26 cellular contexts compared by ENCODE assay signal in genomic region chr12:109222062-109222461, GRCh38.
"Had no signal": no experiment of that assay in that cellular context is flagged by ENCODE, and none has a peak within 500 bp of the region (broad histone marks: within the 10 kb centered on the region; RNA-seq: fewer than 3 reads in every experiment).

No MANE protein-coding gene starts in this region.

- H2AFZ ChIP-seq: hepatocyte had no signal

- H3K4me1 ChIP-seq: foreskin keratinocyte, prostate gland, uterus had no signal

- H3K9me3 ChIP-seq: prostate gland, uterus had no signal

- H3K4me2 ChIP-seq: hepatocyte had no signal

- ATAC-seq: activated CD8-positive, alpha-beta T cell treated with anti-CD3 and anti-CD28 coated beads for 36 hours; activated T-cell treated with anti-CD3 and anti-CD28 coated beads, Interleukin-2, amount 50 U/mL, for 4 hours; activated T-helper 17 cell treated with anti-CD3 and anti-CD28 coated beads, Interleukin-2, amount 50 U/mL, for 72 hours; esophagus mucosa; foreskin keratinocyte; naive thymus-derived CD8-positive, alpha-beta T cell; T-helper 17 cell had no signal

- H3K4me3 ChIP-seq: hepatocyte, prostate gland, uterus had no signal

- H3K4me1 Mint-ChIP-seq: activated T-helper 17 cell treated with anti-CD3 and anti-CD28 coated beads, Interleukin-2, amount 50 U/mL, for 72 hours; endodermal cell; naive thymus-derived CD8-positive, alpha-beta T cell; T-helper 17 cell had no signal

- H3K27me3 ChIP-seq: brain microvascular endothelial cell, foreskin keratinocyte, hepatocyte, uterus had no signal

- H3K4me3 Mint-ChIP-seq: activated CD8-positive, alpha-beta T cell treated with anti-CD3 and anti-CD28 coated beads for 36 hours; activated T-cell treated with anti-CD3 and anti-CD28 coated beads, Interleukin-2, amount 50 U/mL, for 4 hours; activated T-helper 17 cell treated with anti-CD3 and anti-CD28 coated beads, Interleukin-2, amount 50 U/mL, for 72 hours; dendritic cell treated with granulocyte-macrophage colony-stimulating factor and Interleukin-4, amounts not matched to agents 40 ng/mL and 50 ng/mL, for 4 days; endodermal cell; T-helper 17 cell; type B pancreatic cell had no signal

- H3K27ac ChIP-seq: brain microvascular endothelial cell, foreskin keratinocyte, hepatocyte, prostate gland, uterus had no signal

- H3K9me3 Mint-ChIP-seq: activated CD8-positive, alpha-beta T cell treated with anti-CD3 and anti-CD28 coated beads for 36 hours; activated T-cell treated with anti-CD3 and anti-CD28 coated beads, Interleukin-2, amount 50 U/mL, for 4 hours; activated T-helper 17 cell treated with anti-CD3 and anti-CD28 coated beads, Interleukin-2, amount 50 U/mL, for 72 hours; dendritic cell treated with granulocyte-macrophage colony-stimulating factor and Interleukin-4, amounts not matched to agents 40 ng/mL and 50 ng/mL, for 4 days; endodermal cell; naive thymus-derived CD8-positive, alpha-beta T cell; type B pancreatic cell had no signal

- DNase-seq: activated CD4-positive, alpha-beta T cell treated with anti-CD3 and anti-CD28 coated beads, Interleukin-2, amount 50 U/mL, for 1 hour; activated CD8-positive, alpha-beta T cell treated with anti-CD3 and anti-CD28 coated beads for 36 hours; activated gamma-delta T cell treated with Interleukin-2 at 50 U/mL for 16 hours; activated naive CD4-positive, alpha-beta T cell treated with anti-CD3 and anti-CD28 coated beads, Interleukin-2, amount 50 U/mL, for 16 hours; activated T-cell treated with anti-CD3 and anti-CD28 coated beads, Interleukin-2, amount 50 U/mL, for 4 hours; amniotic stem cell; brain microvascular endothelial cell; caudate nucleus; endodermal cell; foreskin keratinocyte; islet precursor cell; left cardiac atrium; midbrain; naive thymus-derived CD8-positive, alpha-beta T cell; stimulated activated CD4-positive, alpha-beta T cell treated with anti-CD3 and anti-CD28 coated beads, Interleukin-2, amount 100 ng/mL, for 48 hours; stimulated activated naive CD4-positive, alpha-beta T cell treated with Interleukin-2 at 50 U/mL for 16 hours; SW 1271; T-helper 17 cell; T1000; uterus had no signal

- H3K36me3 ChIP-seq: brain microvascular endothelial cell, uterus had no signal

- H3K79me2 ChIP-seq: hepatocyte had no signal

- H3K27me3 Mint-ChIP-seq: activated CD8-positive, alpha-beta T cell treated with anti-CD3 and anti-CD28 coated beads for 36 hours; activated T-helper 17 cell treated with anti-CD3 and anti-CD28 coated beads, Interleukin-2, amount 50 U/mL, for 72 hours; dendritic cell treated with granulocyte-macrophage colony-stimulating factor and Interleukin-4, amounts not matched to agents 40 ng/mL and 50 ng/mL, for 4 days; naive thymus-derived CD8-positive, alpha-beta T cell; T-helper 17 cell; type B pancreatic cell had no signal

- H3K27ac Mint-ChIP-seq: activated CD8-positive, alpha-beta T cell treated with anti-CD3 and anti-CD28 coated beads for 36 hours; activated T-helper 17 cell treated with anti-CD3 and anti-CD28 coated beads, Interleukin-2, amount 50 U/mL, for 72 hours; dendritic cell treated with granulocyte-macrophage colony-stimulating factor and Interleukin-4, amounts not matched to agents 40 ng/mL and 50 ng/mL, for 4 days; endodermal cell; naive thymus-derived CD8-positive, alpha-beta T cell; T-helper 17 cell; type B pancreatic cell had no signal
